In the genomic region with DNA sequence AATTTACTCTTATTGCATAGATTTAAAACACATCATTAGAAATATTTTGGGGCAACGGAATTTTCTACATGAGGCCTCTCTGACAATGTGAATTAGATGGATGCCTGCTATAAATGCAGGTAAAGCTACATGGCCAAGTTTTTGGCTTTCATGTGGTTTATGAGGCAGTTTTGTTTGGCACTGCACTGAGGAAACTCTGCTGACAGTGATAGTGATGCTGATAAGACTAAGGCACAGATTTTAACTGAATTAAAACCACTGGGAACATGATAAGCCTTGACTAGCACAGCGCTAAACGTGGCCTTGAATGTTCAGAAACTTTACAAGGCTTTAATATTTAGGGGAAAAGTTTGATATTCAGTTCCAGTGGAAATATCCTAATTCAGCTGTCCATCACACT, we compare ENCODE assay signal across 29 cellular contexts.
"Had no signal": no experiment of that assay in that cellular context is flagged by ENCODE, and none has a peak within 500 bp of the region (broad histone marks: within the 10 kb centered on the region; RNA-seq: fewer than 3 reads in every experiment).

No MANE protein-coding gene starts in this region.

- H3K27me3 ChIP-seq: breast epithelium, pancreas, sigmoid colon, uterus had no signal

- H3K9me3 Mint-ChIP-seq: activated CD4-positive, alpha-beta memory T cell treated with anti-CD3 and anti-CD28 coated beads for 36 hours; activated naive CD4-positive, alpha-beta T cell treated with anti-CD3 and anti-CD28 coated beads for 36 hours; activated naive CD8-positive, alpha-beta T cell treated with anti-CD3 and anti-CD28 coated beads, Interleukin-2, amount 10 ng/mL, durations not matched to agents 7 days and 5 days; activated T-helper 1 cell treated with anti-CD3 and anti-CD28 coated beads, Interleukin-12 subunit alpha, Interleukin-12 subunit beta, Interleukin-2, Interleukin-4 antibody, amounts not matched to agents 30 ng/mL and 10 ng/mL and 1 ng/mL, durations not matched to agents 14 hours and 24 hours and 36 hours; central memory CD8-positive, alpha-beta T cell; dendritic cell treated with granulocyte-macrophage colony-stimulating factor and Interleukin-4, amounts not matched to agents 40 ng/mL and 50 ng/mL, for 4 days; neural crest cell; stimulated activated memory B cell treated with anti-CD40 and anti-IgM and Interleukin-4, amounts not matched to agents 10 μg/mL and 1 μg/mL and 100 μg/mL, for 72 hours; stimulated activated naive CD8-positive, alpha-beta T cell treated with anti-CD3 and anti-CD28 coated beads, Interleukin-15, amount 100 ng/mL, for 72 hours; T-helper 2 cell treated with Interferon-gamma antibody and Interleukin-4, amounts not matched to agents 5 μg/mL and 100 μg/mL, for 36 hours; type B pancreatic cell had no signal

- H3K9me3 ChIP-seq: breast epithelium, pancreas, prostate gland, sigmoid colon, uterus had no signal

- H3K36me3 ChIP-seq: breast epithelium, pancreas, prostate gland, sigmoid colon, uterus had no signal

- H3K27ac ChIP-seq: breast epithelium, pancreas, prostate gland, sigmoid colon, uterus had no signal

- H3K27me3 Mint-ChIP-seq: activated CD4-positive, alpha-beta memory T cell treated with anti-CD3 and anti-CD28 coated beads for 36 hours; activated naive CD8-positive, alpha-beta T cell treated with anti-CD3 and anti-CD28 coated beads, Interleukin-2, amount 10 ng/mL, durations not matched to agents 7 days and 5 days; central memory CD8-positive, alpha-beta T cell; dendritic cell treated with granulocyte-macrophage colony-stimulating factor and Interleukin-4, amounts not matched to agents 40 ng/mL and 50 ng/mL, for 4 days; stimulated activated memory B cell treated with anti-CD40 and anti-IgM and Interleukin-4, amounts not matched to agents 10 μg/mL and 1 μg/mL and 100 μg/mL, for 72 hours; stimulated activated naive CD8-positive, alpha-beta T cell treated with anti-CD3 and anti-CD28 coated beads, Interleukin-15, amount 100 ng/mL, for 72 hours; type B pancreatic cell had no signal

- ATAC-seq: left ventricle myocardium superior; pancreas; stimulated activated memory B cell treated with anti-CD40 and anti-IgM and Interleukin-4, amounts not matched to agents 10 μg/mL and 1 μg/mL and 100 μg/mL, for 72 hours; stimulated activated naive CD8-positive, alpha-beta T cell treated with anti-CD3 and anti-CD28 coated beads, Interleukin-15, amount 100 ng/mL, for 72 hours had no signal

- H3K4me3 ChIP-seq: breast epithelium, pancreas, prostate gland, sigmoid colon, uterus had no signal

- H3K4me1 ChIP-seq: breast epithelium, pancreas, prostate gland, uterus had no signal

- H3K4me1 Mint-ChIP-seq: neural crest cell; stimulated activated memory B cell treated with anti-CD40 and anti-IgM and Interleukin-4, amounts not matched to agents 10 μg/mL and 1 μg/mL and 100 μg/mL, for 72 hours had no signal

- DNase-seq: activated CD4-positive, alpha-beta memory T cell treated with anti-CD3 and anti-CD28 coated beads for 36 hours; activated CD4-positive, alpha-beta T cell treated with anti-CD3 and anti-CD28 coated beads for 48 hours; activated CD8-positive, alpha-beta memory T cell treated with anti-CD3 and anti-CD28 coated beads, Interleukin-2, amount 50 U/mL, for 4 hours; activated effector memory CD4-positive, alpha-beta T cell treated with anti-CD3 and anti-CD28 coated beads, Interleukin-2, amount 50 U/mL, for 16 hours; activated naive CD4-positive, alpha-beta T cell treated with anti-CD3 and anti-CD28 coated beads for 36 hours; activated naive CD8-positive, alpha-beta T cell treated with anti-CD3 and anti-CD28 coated beads, Interleukin-2, amount 10 ng/mL, durations not matched to agents 7 days and 5 days; activated T-cell treated with anti-CD3 and anti-CD28 coated beads, Interleukin-2, amount 50 U/mL, for 1 hour; amniotic stem cell; effector CD4-positive, alpha-beta T cell; left ventricle myocardium superior; nucleus accumbens; pancreas; sigmoid colon; small intestine; stimulated activated CD4-positive, alpha-beta T cell treated with anti-CD3 and anti-CD28 coated beads, Interleukin-1b, Interleukin-23, amount 100 ng/mL, for 48 hours; stimulated activated CD4-positive, alpha-beta T cell treated with anti-CD3 and anti-CD28 coated beads, Interleukin-4, amount 100 ng/mL, for 4 hours; stimulated activated CD8-positive, alpha-beta memory T cell treated with anti-CD3 and anti-CD28 coated beads, Interleukin-4, amount 100 ng/mL, for 48 hours; stimulated activated naive CD8-positive, alpha-beta T cell treated with anti-CD3 and anti-CD28 coated beads, Interleukin-15, amount 100 ng/mL, for 72 hours; substantia nigra; uterus had no signal

- H3K4me3 Mint-ChIP-seq: activated CD4-positive, alpha-beta memory T cell treated with anti-CD3 and anti-CD28 coated beads for 36 hours; activated naive CD4-positive, alpha-beta T cell treated with anti-CD3 and anti-CD28 coated beads for 36 hours; activated naive CD8-positive, alpha-beta T cell treated with anti-CD3 and anti-CD28 coated beads, Interleukin-2, amount 10 ng/mL, durations not matched to agents 7 days and 5 days; activated T-helper 1 cell treated with anti-CD3 and anti-CD28 coated beads, Interleukin-12 subunit alpha, Interleukin-12 subunit beta, Interleukin-2, Interleukin-4 antibody, amounts not matched to agents 30 ng/mL and 10 ng/mL and 1 ng/mL, durations not matched to agents 14 hours and 24 hours and 36 hours; central memory CD8-positive, alpha-beta T cell; dendritic cell treated with granulocyte-macrophage colony-stimulating factor and Interleukin-4, amounts not matched to agents 40 ng/mL and 50 ng/mL, for 4 days; neural crest cell; stimulated activated memory B cell treated with anti-CD40 and anti-IgM and Interleukin-4, amounts not matched to agents 10 μg/mL and 1 μg/mL and 100 μg/mL, for 72 hours; stimulated activated naive CD8-positive, alpha-beta T cell treated with anti-CD3 and anti-CD28 coated beads, Interleukin-15, amount 100 ng/mL, for 72 hours; T-helper 2 cell treated with Interferon-gamma antibody and Interleukin-4, amounts not matched to agents 5 μg/mL and 100 μg/mL, for 36 hours; type B pancreatic cell had no signal

- H3K27ac Mint-ChIP-seq: activated CD4-positive, alpha-beta memory T cell treated with anti-CD3 and anti-CD28 coated beads for 36 hours; activated naive CD4-positive, alpha-beta T cell treated with anti-CD3 and anti-CD28 coated beads for 36 hours; activated naive CD8-positive, alpha-beta T cell treated with anti-CD3 and anti-CD28 coated beads, Interleukin-2, amount 10 ng/mL, durations not matched to agents 7 days and 5 days; activated T-helper 1 cell treated with anti-CD3 and anti-CD28 coated beads, Interleukin-12 subunit alpha, Interleukin-12 subunit beta, Interleukin-2, Interleukin-4 antibody, amounts not matched to agents 30 ng/mL and 10 ng/mL and 1 ng/mL, durations not matched to agents 14 hours and 24 hours and 36 hours; dendritic cell treated with granulocyte-macrophage colony-stimulating factor and Interleukin-4, amounts not matched to agents 40 ng/mL and 50 ng/mL, for 4 days; stimulated activated memory B cell treated with anti-CD40 and anti-IgM and Interleukin-4, amounts not matched to agents 10 μg/mL and 1 μg/mL and 100 μg/mL, for 72 hours; stimulated activated naive CD8-positive, alpha-beta T cell treated with anti-CD3 and anti-CD28 coated beads, Interleukin-15, amount 100 ng/mL, for 72 hours; T-helper 2 cell treated with Interferon-gamma antibody and Interleukin-4, amounts not matched to agents 5 μg/mL and 100 μg/mL, for 36 hours; type B pancreatic cell had no signal

- H3K36me3 Mint-ChIP-seq: activated CD4-positive, alpha-beta memory T cell treated with anti-CD3 and anti-CD28 coated beads for 36 hours; activated naive CD8-positive, alpha-beta T cell treated with anti-CD3 and anti-CD28 coated beads, Interleukin-2, amount 10 ng/mL, durations not matched to agents 7 days and 5 days; type B pancreatic cell had no signal
